Comparison of ENCODE assay signal across 8 cellular contexts in genomic region chr12:98424726-98425401, GRCh38.
DNase-seq lines count a peak whose midpoint lies in the region; ATAC-seq and TF ChIP-seq lines count a peak whose summit lies in the region.

No MANE protein-coding gene starts in this region.

- no peak overlapping the region for H3K27ac Mint-ChIP-seq in immature natural killer cell

- H3K27me3 Mint-ChIP-seq in immature natural killer cell (ENCODE audit: low read depth in 3 of 3): peaks cover 0 to 2% (median 1%) of the 10 kb centered on the region in 3 donors

- H3K27ac ChIP-seq in brain microvascular endothelial cell: no peak overlapping the region

- no peaks in the 10 kb centered on the region for H3K9me3 Mint-ChIP-seq in immature natural killer cell

- H3K36me3 ChIP-seq in brain microvascular endothelial cell (replicated peaks): no peaks in the 10 kb centered on the region

- no peaks in the 10 kb centered on the region for H3K27me3 ChIP-seq in brain microvascular endothelial cell (replicated peaks)

- H3K36me3 Mint-ChIP-seq in immature natural killer cell: no peaks in the 10 kb centered on the region

- peaks cover 0 to 4% of the 10 kb centered on the region in 2 donors for H3K4me1 Mint-ChIP-seq in immature natural killer cell

- DNase-seq in NCI-H510A treated with DMSO at 0.1 percent for 48 hours (lab: John Stamatoyannopoulos, UW) (peak; percentile 47), NCI-H510A (lab: John Stamatoyannopoulos, UW) (no peak), NCI-H146 treated with DMSO at 0.1 percent for 48 hours (lab: John Stamatoyannopoulos, UW; ENCODE audit: unreplicated experiment) (peak; percentile 29), T-helper 22 cell (ENCODE audit: low read depth) (peak; percentile 5), brain microvascular endothelial cell (peak; percentile 84), immature natural killer cell (peak; percentile 6 to 28 (median 15))
- DNase-seq in stimulated activated CD4-positive, alpha-beta T cell treated with anti-CD3 and anti-CD28 coated beads, Interleukin-15, amount 100 ng/mL, for 24 hours: peak; percentile 67

- in situ Hi-C loops in brain microvascular endothelial cell (cut with HindIII; ENCODE audit: low pct_ligation_motif_present, low sequenced_read_pairs): no loop called here

- no peak overlapping the region for H3K4me3 ChIP-seq in brain microvascular endothelial cell (ENCODE audit: low read depth, low read length)

- H3K4me3 Mint-ChIP-seq in immature natural killer cell: no peak overlapping the region

- peak; percentile 81 for TF ChIP-seq CTCF in brain microvascular endothelial cell (IDR thresholded peaks at IDR 0.05; ENCODE audit: low read depth, low read length, missing control alignments)

- peak; percentile 88 for ATAC-seq in HG02852 (IDR thresholded peaks at IDR 0.05; ENCODE audit: unreplicated experiment)
